Comparison of ENCODE assay signal across 8 cellular contexts in genomic region chr20:45011108-45011526, GRCh38. TPM values are rescaled to one million over a fixed set of nuclear protein-coding genes. Genes with fewer than 3 reads are reported as not detected.
A peak's percentile ranks its signal among the peaks of the same experiment; 100 is the strongest.
DNase-seq lines count a peak whose midpoint lies in the region; ATAC-seq and TF ChIP-seq lines count a peak whose summit lies in the region.

No MANE protein-coding gene starts in this region.

- H3K36me3 ChIP-seq in KMS-11 (ENCODE audit: insufficient read depth) (peaks cover 9% of the 10 kb centered on the region; the same call in 1 of the 2 replicates), RWPE2 (ENCODE audit: low read depth) (peaks cover 65% of the 10 kb centered on the region), left ventricle myocardium inferior (peaks cover 22% of the 10 kb centered on the region), gastrocnemius medialis (peaks cover 0 to 18% of the 10 kb centered on the region in 2 donors)

- no peak overlapping the region for H3K9ac ChIP-seq in KMS-11

- no peaks in the 10 kb centered on the region for H4K20me1 ChIP-seq in KMS-11 (ENCODE audit: insufficient read depth)

- H3K27ac ChIP-seq in KMS-11 = no peak overlapping the region
- H3K27ac ChIP-seq in RWPE2 (ENCODE audit: poor library complexity, severe bottlenecking) = peak overlapping the region; percentile 39
- no peak overlapping the region for H3K27ac ChIP-seq in left ventricle myocardium inferior (replicated peaks)
- no peak overlapping the region for H3K27ac ChIP-seq in gastrocnemius medialis

- no peak for TF ChIP-seq POLR2A in gastrocnemius medialis (IDR thresholded peaks at IDR 0.05)

- no peak overlapping the region for H3K4me2 ChIP-seq in KMS-11

- H3K27me3 ChIP-seq in KMS-11 (ENCODE audit: insufficient read depth, low read depth) (no peaks in the 10 kb centered on the region), RWPE2 (ENCODE audit: insufficient read depth, poor library complexity, severe bottlenecking) (no peaks in the 10 kb centered on the region), left ventricle myocardium inferior (ENCODE audit: low read depth) (no peaks in the 10 kb centered on the region), gastrocnemius medialis (no peaks in the 10 kb centered on the region)

- ATAC-seq in RWPE2 (ENCODE audit: low read depth) = peak; percentile 54
- peak; percentile 70 to 76 for ATAC-seq in gastrocnemius medialis
- ATAC-seq in HG03196 (IDR thresholded peaks at IDR 0.05; ENCODE audit: unreplicated experiment) = no peak
- no peak for ATAC-seq in HG03521 (IDR thresholded peaks at IDR 0.05; ENCODE audit: unreplicated experiment)

- intact Hi-C loops in left ventricle myocardium inferior (cut with micrococcal nuclease) (loop anchor here (5.0 kb wide), 1 partner anchor 81 kb away; no protein-coding TSS in a partner anchor), gastrocnemius medialis (cut with DNase I; ENCODE audit: low total_unique reads) (loop anchor here (10.0 kb wide), 1 partner anchor 84 kb away; no protein-coding TSS in a partner anchor)

- peaks cover 51% of the 10 kb centered on the region for H3K4me1 ChIP-seq in KMS-11 (ENCODE audit: low read depth, poor library complexity, severe bottlenecking)
- H3K4me1 ChIP-seq in RWPE2 (ENCODE audit: insufficient read depth, poor library complexity, severe bottlenecking) = peaks cover 52% of the 10 kb centered on the region
- H3K4me1 ChIP-seq in left ventricle myocardium inferior = peaks cover 20% of the 10 kb centered on the region
- H3K4me1 ChIP-seq in gastrocnemius medialis = peaks cover 3% of the 10 kb centered on the region in 2 donors

- DNase-seq in DMS153 treated with DMSO at 0.1 percent for 48 hours (lab: John Stamatoyannopoulos, UW; ENCODE audit: unreplicated experiment) = peak; percentile 7
- DNase-seq in RWPE2 (ENCODE audit: low spot score) = no peak
- DNase-seq in amygdala (lab: John Stamatoyannopoulos, UW) = peak in 35 of 56 donors; percentile 0 to 89 (median 29)
- DNase-seq in left ventricle myocardium inferior = peak; percentile 22
- peak; percentile 22 for DNase-seq in gastrocnemius medialis

- TF ChIP-seq CTCF in KMS-11 (conservative IDR thresholded peaks at IDR 0.05; ENCODE audit: low read depth, low read length) = peak; percentile 95
- peak; percentile 100 for TF ChIP-seq CTCF in RWPE2 (IDR thresholded peaks at IDR 0.05; ENCODE audit: poor library complexity, severe bottlenecking)
- TF ChIP-seq CTCF in left ventricle myocardium inferior (IDR thresholded peaks at IDR 0.05; ENCODE audit: borderline replicate concordance) = peak; percentile 84
- TF ChIP-seq CTCF in gastrocnemius medialis (IDR thresholded peaks at IDR 0.05 in 4 of 5, conservative IDR thresholded peaks at IDR 0.05 in 1 of 5) = peak; percentile 14 to 71 (median 51)

- in situ Hi-C loops in gastrocnemius medialis (cut with MboI; ENCODE audit: low sequenced_read_pairs in 4 of 4) = loop anchor here in 1 of 4 donors (25.0 kb wide), 1 partner anchor 751 kb away; no protein-coding TSS in a partner anchor

- H3K4me3 ChIP-seq in KMS-11 (IDR thresholded peaks at IDR 0.05; ENCODE audit: insufficient read depth, low read depth, low read length) = no peak overlapping the region
- no peak overlapping the region for H3K4me3 ChIP-seq in RWPE2 (ENCODE audit: severe bottlenecking)
- H3K4me3 ChIP-seq in left ventricle myocardium inferior = no peak overlapping the region
- H3K4me3 ChIP-seq in gastrocnemius medialis = no peak overlapping the region

- H3K9me3 ChIP-seq in RWPE2 (ENCODE audit: severe bottlenecking) (no peaks in the 10 kb centered on the region), left ventricle myocardium inferior (replicated peaks) (no peaks in the 10 kb centered on the region), gastrocnemius medialis (no peaks in the 10 kb centered on the region)

- H3K79me2 ChIP-seq in KMS-11 (ENCODE audit: insufficient read depth, low read depth) = peaks cover 21% of the 10 kb centered on the region; the same call in 1 of the 2 replicates

- H2AFZ ChIP-seq in KMS-11 (ENCODE audit: low read depth) = no peak overlapping the region

RNA-seq across cellular contexts. Expression of gene STK4, which starts 44.8 kb away (rescaled TPM):
- 9.8 TPM for total RNA-seq in left ventricle myocardium inferior
- 1 to 10 TPM; 4.5 to 6.4 (median 5.5) TPM for total RNA-seq in gastrocnemius medialis

RNA-seq across cellular contexts. Expression of gene TOMM34, which starts 50.9 kb away (rescaled TPM):
- 11.4 TPM for total RNA-seq in left ventricle myocardium inferior
- total RNA-seq in gastrocnemius medialis = 10 to 100 TPM in 3 of 4 donors, 1 to 10 TPM in 1; 9.8 to 19.2 (median 17.0) TPM

Comparison
In these comparisons a context has a peak if more than half of its experiments do, and no peak if none do; other contexts are left out.
1. ATAC-seq: peak in RWPE2 (single experiment) and gastrocnemius medialis (2 of 2); none in HG03196 (single experiment) and HG03521 (single experiment).
2. Peak in every context shown above with its lines, with median percentiles within 50 percentile points of each other: CTCF ChIP-seq.